In genomic region chr13:114115191-114115671, GRCh38 we compare ENCODE assay signal across 9 cellular contexts. TPM values are rescaled to one million over a fixed set of nuclear protein-coding genes. Genes with fewer than 3 reads are reported as not detected.
A peak's percentile ranks its signal among the peaks of the same experiment; 100 is the strongest.
DNase-seq lines count a peak whose midpoint lies in the region; ATAC-seq and TF ChIP-seq lines count a peak whose summit lies in the region.
"Had no signal": no experiment of that assay in that cellular context is flagged by ENCODE, and none has a peak within 500 bp of the region (broad histone marks: within the 10 kb centered on the region; RNA-seq: fewer than 3 reads in every experiment).

No MANE protein-coding gene starts in this region.

- H3K9me3 Mint-ChIP-seq in endothelial cell (ENCODE audit: unreplicated experiment) = no peaks in the 10 kb centered on the region
- H3K9me3 Mint-ChIP-seq in natural killer cell treated with Interleukin-12 subunit alpha and Interleukin-12 subunit beta and Interleukin-15 and Interleukin-18, amount 100 ng/mL, for 72 hours = no peaks in the 10 kb centered on the region

- CTCF ChIA-PET in A673 (lab: Charles Lee) = interaction anchor here (0.7 kb wide), 1 partner anchor 23 kb away, joined by 5 read pairs; no protein-coding TSS in a partner anchor

- H3K27ac ChIP-seq in A673 (ENCODE audit: low read depth, low read length, poor library complexity, severe bottlenecking) = peak overlapping the region; percentile 23

- BruUV-seq in A673 (replicated peaks; lab: Mats Ljungman, UMichigan) = no TSS peak

- intact Hi-C loops in A673 (cut with micrococcal nuclease; ENCODE audit: unreplicated experiment) = loop anchor here (10.0 kb wide), 1 partner anchor 50 kb away; no protein-coding TSS in a partner anchor

- H3K36me3 ChIP-seq in A673 (ENCODE audit: insufficient read depth, low read length, poor library complexity, severe bottlenecking) = no peaks in the 10 kb centered on the region

- H3K27me3 ChIP-seq in A673 (replicated peaks; ENCODE audit: insufficient read depth, low read depth, low read length, poor library complexity) = no peaks in the 10 kb centered on the region

- peaks cover 55% of the 10 kb centered on the region for H3K4me1 Mint-ChIP-seq in endothelial cell (ENCODE audit: unreplicated experiment)
- peaks cover 42 to 43% of the 10 kb centered on the region in 2 donors for H3K4me1 Mint-ChIP-seq in natural killer cell treated with Interleukin-12 subunit alpha and Interleukin-12 subunit beta and Interleukin-15 and Interleukin-18, amount 100 ng/mL, for 72 hours (ENCODE audit: low read depth in 2 of 2)

- peaks cover 27% of the 10 kb centered on the region for H3K27me3 Mint-ChIP-seq in endothelial cell (ENCODE audit: unreplicated experiment)
- H3K27me3 Mint-ChIP-seq in natural killer cell treated with Interleukin-12 subunit alpha and Interleukin-12 subunit beta and Interleukin-15 and Interleukin-18, amount 100 ng/mL, for 72 hours = no peaks in the 10 kb centered on the region

- POLR2A ChIA-PET in A673 (lab: Charles Lee; ENCODE audit: low non-redundant PET) = no interaction called here

- H3K4me3 ChIP-seq in A673 (ENCODE audit: low read depth, low read length, poor library complexity, severe bottlenecking) = no peak overlapping the region
- H3K4me3 ChIP-seq: GM12878 had no signal

- H3K9me3 ChIP-seq in A673 (ENCODE audit: low read depth, low read length, poor library complexity, severe bottlenecking) = no peaks in the 10 kb centered on the region

- no peak for TF ChIP-seq CTCF in A673 (conservative IDR thresholded peaks at IDR 0.05; ENCODE audit: low read depth, low read length)
- no peak for TF ChIP-seq CTCF in endothelial cell (IDR thresholded peaks at IDR 0.05; ENCODE audit: unreplicated experiment)

- H3K36me3 Mint-ChIP-seq in endothelial cell (ENCODE audit: low read depth, unreplicated experiment) = peaks cover 19% of the 10 kb centered on the region
- H3K36me3 Mint-ChIP-seq in natural killer cell treated with Interleukin-12 subunit alpha and Interleukin-12 subunit beta and Interleukin-15 and Interleukin-18, amount 100 ng/mL, for 72 hours = no peaks in the 10 kb centered on the region

- peak; percentile 77 for ATAC-seq in GM19452 (IDR thresholded peaks at IDR 0.05; ENCODE audit: unreplicated experiment)
- ATAC-seq in natural killer cell treated with Interleukin-12 subunit alpha and Interleukin-12 subunit beta and Interleukin-15 and Interleukin-18, amount 100 ng/mL, for 72 hours = peak; percentile 73 to 75
- ATAC-seq in GM21786 (IDR thresholded peaks at IDR 0.05; ENCODE audit: unreplicated experiment) = no peak
- ATAC-seq in GM21576 (IDR thresholded peaks at IDR 0.05; ENCODE audit: unreplicated experiment) = no peak
- ATAC-seq: GM12878 had no signal

- H3K4me3 Mint-ChIP-seq in endothelial cell (ENCODE audit: unreplicated experiment) = no peak overlapping the region
- peak overlapping the region; percentile 45 for H3K4me3 Mint-ChIP-seq in natural killer cell treated with Interleukin-12 subunit alpha and Interleukin-12 subunit beta and Interleukin-15 and Interleukin-18, amount 100 ng/mL, for 72 hours

- peak overlapping the region; percentile 48 for H3K27ac Mint-ChIP-seq in endothelial cell (ENCODE audit: unreplicated experiment)
- peak overlapping the region; percentile 76 for H3K27ac Mint-ChIP-seq in natural killer cell treated with Interleukin-12 subunit alpha and Interleukin-12 subunit beta and Interleukin-15 and Interleukin-18, amount 100 ng/mL, for 72 hours

- DNase-seq in A673 (ENCODE audit: low spot score) (no peak), SIG-M5 (lab: John Stamatoyannopoulos, UW) (peak; percentile 63), endothelial cell (ENCODE audit: low spot score) (no peak), epidermal melanocyte (ENCODE audit: insufficient read length, low spot score) (no peak)
- DNase-seq in natural killer cell treated with Interleukin-12 subunit alpha and Interleukin-12 subunit beta and Interleukin-15 and Interleukin-18, amount 100 ng/mL, for 72 hours (ENCODE audit: low spot score) = peak; percentile 73

- H3K4me1 ChIP-seq in A673 (ENCODE audit: insufficient read depth, low read length, poor library complexity, severe bottlenecking) = peaks cover 42% of the 10 kb centered on the region

RNA-seq across cellular contexts. Expression of gene RASA3, which starts 17.2 kb away (rescaled TPM):
- total RNA-seq in A673 (2021) (22.1 and 24.1 TPM in 2 replicates), endothelial cell (ENCODE audit: unreplicated experiment) (34.0 TPM)
- 10 to 100 TPM in 1 of 2 donors, 1 to 10 TPM in 1; 6.9 to 11.7 TPM for total RNA-seq in natural killer cell treated with Interleukin-12 subunit alpha and Interleukin-12 subunit beta and Interleukin-15 and Interleukin-18, amount 100 ng/mL, for 72 hours

Comparison
In these comparisons a context has a peak if more than half of its experiments do, and no peak if none do; other contexts are left out.
1. DNase-seq: peak in SIG-M5 (single experiment) and natural killer cell treated with Interleukin-12 subunit alpha and Interleukin-12 subunit beta and Interleukin-15 and Interleukin-18, amount 100 ng/mL, for 72 hours (single experiment); none in A673 (single experiment), endothelial cell (single experiment) and epidermal melanocyte (single experiment).
2. ATAC-seq: peak in GM19452 (single experiment) and natural killer cell treated with Interleukin-12 subunit alpha and Interleukin-12 subunit beta and Interleukin-15 and Interleukin-18, amount 100 ng/mL, for 72 hours (2 of 2); none in GM21786 (single experiment) and GM21576 (single experiment).